Comparison of ENCODE assay signal across 8 cellular contexts in the genomic region with DNA sequence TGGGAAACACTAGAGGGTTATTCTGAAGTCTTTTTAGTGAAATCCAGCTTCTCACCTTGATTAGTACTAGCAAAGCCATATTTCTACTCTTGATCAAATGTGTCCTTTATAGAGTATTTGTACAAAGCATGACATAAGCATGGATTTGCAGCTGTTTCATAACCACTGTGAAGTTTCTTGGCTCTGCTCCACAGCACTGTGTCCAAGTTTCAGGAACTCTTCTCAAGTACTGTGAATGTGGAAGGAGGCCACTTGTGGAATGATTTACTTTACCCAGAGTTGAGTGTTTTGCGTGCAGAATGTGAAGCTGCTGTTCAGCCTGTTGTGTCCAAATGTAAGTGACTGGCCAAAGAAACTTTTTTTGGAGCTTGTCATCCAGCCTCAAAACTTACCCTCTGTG. TPM values are rescaled to one million over a fixed set of nuclear protein-coding genes. Genes with fewer than 3 reads are reported as not detected.
DNase-seq lines count a peak whose midpoint lies in the region; ATAC-seq and TF ChIP-seq lines count a peak whose summit lies in the region.
"Had no signal": no experiment of that assay in that cellular context is flagged by ENCODE, and none has a peak within 500 bp of the region (broad histone marks: within the 10 kb centered on the region; RNA-seq: fewer than 3 reads in every experiment).

No MANE protein-coding gene starts in this region.

- TF ChIP-seq CTCF in esophagus muscularis mucosa (IDR thresholded peaks at IDR 0.05) = no peak
- no peak for TF ChIP-seq CTCF in lung (IDR thresholded peaks at IDR 0.05; ENCODE audit: control extremely low read depth, extremely low read depth)
- no peak for TF ChIP-seq CTCF in upper lobe of left lung (IDR thresholded peaks at IDR 0.05)

- intact Hi-C loops in esophagus muscularis mucosa (cut with DNase I) = no loop called here

- DNase-seq in Karpas-422 (no peak), esophagus muscularis mucosa (ENCODE audit: extremely low spot score) (peak; percentile 94), lung (ENCODE audit: low spot score) (peak; percentile 87), upper lobe of left lung (peak in 1 of 2 donors; percentile 82), SW480 (ENCODE audit: low spot score) (no peak), NCI-H187 (lab: John Stamatoyannopoulos, UW) (no peak), A172 (ENCODE audit: low spot score) (no peak)
- DNase-seq: GDM1 had no signal

- H3K9me2 ChIP-seq in Karpas-422 (replicated peaks; ENCODE audit: insufficient read depth, low read length) = no peaks in the 10 kb centered on the region

- H3K79me2 ChIP-seq in Karpas-422 (ENCODE audit: low read length) = no peaks in the 10 kb centered on the region

- no peak overlapping the region for H2AFZ ChIP-seq in Karpas-422 (ENCODE audit: low read length)

- 17% methylated on average over 1 of the region's 1 CpG for WGBS in esophagus muscularis mucosa
- WGBS in lung, 2 donors = 33 to 65% methylated on average over 1 of the region's 1 CpG
- 19 to 33% methylated on average over 1 of the region's 1 CpG for WGBS in upper lobe of left lung, 2 donors

- H3K36me3 ChIP-seq in Karpas-422 (ENCODE audit: insufficient read depth, low read length) = no peaks in the 10 kb centered on the region
- no peaks in the 10 kb centered on the region for H3K36me3 ChIP-seq in esophagus muscularis mucosa
- H3K36me3 ChIP-seq in lung (ENCODE audit: control insufficient read depth in 2 of 2, insufficient read depth in 2 of 2, low read length in 2 of 2) = no peaks in the 10 kb centered on the region
- no peaks in the 10 kb centered on the region for H3K36me3 ChIP-seq in upper lobe of left lung

- ATAC-seq in lung (ENCODE audit: insufficient read depth, low FRiP score) (peak; percentile 75), upper lobe of left lung (ENCODE audit: low FRiP score in 2 of 2) (peak; percentile 82 to 88)

- TF ChIP-seq POLR2A in esophagus muscularis mucosa (IDR thresholded peaks at IDR 0.05; ENCODE audit: low read depth) (no peak), upper lobe of left lung (IDR thresholded peaks at IDR 0.05) (no peak)

- H3K4me1 ChIP-seq in Karpas-422 (ENCODE audit: low read length) = peaks cover 58% of the 10 kb centered on the region
- H3K4me1 ChIP-seq in esophagus muscularis mucosa = peaks cover 20 to 44% (median 43%) of the 10 kb centered on the region in 4 donors
- peaks cover 2 to 7% of the 10 kb centered on the region in 2 donors for H3K4me1 ChIP-seq in lung (ENCODE audit: control insufficient read depth in 2 of 2, insufficient read depth in 2 of 2, low read length in 2 of 2)
- H3K4me1 ChIP-seq in upper lobe of left lung = peaks cover 15 to 35% (median 25%) of the 10 kb centered on the region in 4 donors

- TF ChIP-seq EP300 in esophagus muscularis mucosa (IDR thresholded peaks at IDR 0.05) (no peak), upper lobe of left lung (IDR thresholded peaks at IDR 0.05) (peak in 1 of 4 donors; percentile 61)

- H3K27me3 ChIP-seq in Karpas-422 (ENCODE audit: low read length) = no peaks in the 10 kb centered on the region
- H3K27me3 ChIP-seq in esophagus muscularis mucosa = no peaks in the 10 kb centered on the region
- no peaks in the 10 kb centered on the region for H3K27me3 ChIP-seq in lung (ENCODE audit: control insufficient read depth, insufficient read depth)
- H3K27me3 ChIP-seq in upper lobe of left lung = no peaks in the 10 kb centered on the region

- no peak overlapping the region for H3K9ac ChIP-seq in Karpas-422 (ENCODE audit: low read length)

- no peaks in the 10 kb centered on the region for H4K20me1 ChIP-seq in Karpas-422 (ENCODE audit: insufficient read depth, low read depth, low read length)

- H3K27ac ChIP-seq in Karpas-422 (ENCODE audit: low read length) (no peak overlapping the region), esophagus muscularis mucosa (replicated peaks in 1 of 4) (peak overlapping the region; percentile 56 to 66 (median 60)), lung (ENCODE audit: low read depth in 1 of 2, low read length in 1 of 2) (no peak overlapping the region), upper lobe of left lung (peak overlapping the region in 3 of 4 donors; percentile 16 to 65 (median 18))

- H3K4me3 ChIP-seq in Karpas-422 (ENCODE audit: low read length) (no peak overlapping the region), esophagus muscularis mucosa (no peak overlapping the region), lung (no peak overlapping the region), upper lobe of left lung (no peak overlapping the region)

- H3K4me2 ChIP-seq in Karpas-422 (ENCODE audit: low read depth, low read length, poor library complexity, severe bottlenecking) = peak overlapping the region; percentile 63

- no peaks in the 10 kb centered on the region for H3K9me3 ChIP-seq in Karpas-422 (ENCODE audit: low read length)
- H3K9me3 ChIP-seq in esophagus muscularis mucosa = no peaks in the 10 kb centered on the region
- H3K9me3 ChIP-seq in lung (ENCODE audit: control insufficient read depth in 2 of 2, insufficient read depth in 1 of 2, low read length in 1 of 2) = no peaks in the 10 kb centered on the region
- H3K9me3 ChIP-seq in upper lobe of left lung = no peaks in the 10 kb centered on the region

RNA-seq across cellular contexts. Expression of a gene that starts 16.2 kb away (rescaled TPM):
- 200 and 267 TPM in 2 replicates for total RNA-seq in Karpas-422 (2014; rRNA removed; shearing (Covaris generic); ENCODE audit: low replicate concordance)
- total RNA-seq in esophagus muscularis mucosa (10 to 100 TPM; 22.2 to 32.2 (median 24.5) TPM), lung (10 to 100 TPM; 26.3 to 57.8 TPM), upper lobe of left lung (10 to 100 TPM; 21.2 to 35.5 (median 27.8) TPM)
- 10 to 100 TPM; 12.5 to 13.3 TPM for polyA plus RNA-seq in lung
- 23.1 and 33.5 TPM in 2 replicates for total RNA-seq in A172 (2014; rRNA removed; shearing (Covaris generic))

Comparison
In these comparisons a context has a peak if more than half of its experiments do, and no peak if none do; other contexts are left out.
1. DNase-seq: peak in esophagus muscularis mucosa (single experiment) and lung (single experiment); none in Karpas-422 (single experiment), SW480 (single experiment), NCI-H187 (0 of 2) and A172 (single experiment).
2. H3K27ac ChIP-seq: peak in esophagus muscularis mucosa (4 of 4) and upper lobe of left lung (3 of 4); none in Karpas-422 (single experiment) and lung (0 of 2).